1 cellular context compared by ENCODE assay signal in the genomic region with DNA sequence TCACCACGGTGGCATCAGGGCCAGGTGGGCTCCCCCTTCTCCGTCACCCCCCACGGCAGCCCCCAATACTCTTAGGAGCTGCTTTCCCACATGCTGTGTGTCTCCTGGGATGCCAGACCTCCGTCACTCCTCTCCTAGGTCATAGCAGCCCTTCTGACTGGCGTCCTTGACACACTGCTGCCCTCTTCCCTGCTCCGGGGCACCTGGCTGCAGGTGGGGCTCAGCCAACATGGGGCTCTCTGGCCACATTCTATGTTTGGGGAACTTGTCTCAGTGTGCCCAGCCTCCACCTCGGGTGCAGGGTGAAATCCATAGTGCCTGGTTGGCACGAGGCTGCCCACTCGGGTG.
TF ChIP-seq lines count a peak whose summit lies in the region.

No MANE protein-coding gene starts in this region.

TF ChIP-seq in GM23338, 12 proteins besides CTCF, POLR2A, EP300 and RAD21 (continued from another document):
- TF ChIP-seq, protein P1, sequence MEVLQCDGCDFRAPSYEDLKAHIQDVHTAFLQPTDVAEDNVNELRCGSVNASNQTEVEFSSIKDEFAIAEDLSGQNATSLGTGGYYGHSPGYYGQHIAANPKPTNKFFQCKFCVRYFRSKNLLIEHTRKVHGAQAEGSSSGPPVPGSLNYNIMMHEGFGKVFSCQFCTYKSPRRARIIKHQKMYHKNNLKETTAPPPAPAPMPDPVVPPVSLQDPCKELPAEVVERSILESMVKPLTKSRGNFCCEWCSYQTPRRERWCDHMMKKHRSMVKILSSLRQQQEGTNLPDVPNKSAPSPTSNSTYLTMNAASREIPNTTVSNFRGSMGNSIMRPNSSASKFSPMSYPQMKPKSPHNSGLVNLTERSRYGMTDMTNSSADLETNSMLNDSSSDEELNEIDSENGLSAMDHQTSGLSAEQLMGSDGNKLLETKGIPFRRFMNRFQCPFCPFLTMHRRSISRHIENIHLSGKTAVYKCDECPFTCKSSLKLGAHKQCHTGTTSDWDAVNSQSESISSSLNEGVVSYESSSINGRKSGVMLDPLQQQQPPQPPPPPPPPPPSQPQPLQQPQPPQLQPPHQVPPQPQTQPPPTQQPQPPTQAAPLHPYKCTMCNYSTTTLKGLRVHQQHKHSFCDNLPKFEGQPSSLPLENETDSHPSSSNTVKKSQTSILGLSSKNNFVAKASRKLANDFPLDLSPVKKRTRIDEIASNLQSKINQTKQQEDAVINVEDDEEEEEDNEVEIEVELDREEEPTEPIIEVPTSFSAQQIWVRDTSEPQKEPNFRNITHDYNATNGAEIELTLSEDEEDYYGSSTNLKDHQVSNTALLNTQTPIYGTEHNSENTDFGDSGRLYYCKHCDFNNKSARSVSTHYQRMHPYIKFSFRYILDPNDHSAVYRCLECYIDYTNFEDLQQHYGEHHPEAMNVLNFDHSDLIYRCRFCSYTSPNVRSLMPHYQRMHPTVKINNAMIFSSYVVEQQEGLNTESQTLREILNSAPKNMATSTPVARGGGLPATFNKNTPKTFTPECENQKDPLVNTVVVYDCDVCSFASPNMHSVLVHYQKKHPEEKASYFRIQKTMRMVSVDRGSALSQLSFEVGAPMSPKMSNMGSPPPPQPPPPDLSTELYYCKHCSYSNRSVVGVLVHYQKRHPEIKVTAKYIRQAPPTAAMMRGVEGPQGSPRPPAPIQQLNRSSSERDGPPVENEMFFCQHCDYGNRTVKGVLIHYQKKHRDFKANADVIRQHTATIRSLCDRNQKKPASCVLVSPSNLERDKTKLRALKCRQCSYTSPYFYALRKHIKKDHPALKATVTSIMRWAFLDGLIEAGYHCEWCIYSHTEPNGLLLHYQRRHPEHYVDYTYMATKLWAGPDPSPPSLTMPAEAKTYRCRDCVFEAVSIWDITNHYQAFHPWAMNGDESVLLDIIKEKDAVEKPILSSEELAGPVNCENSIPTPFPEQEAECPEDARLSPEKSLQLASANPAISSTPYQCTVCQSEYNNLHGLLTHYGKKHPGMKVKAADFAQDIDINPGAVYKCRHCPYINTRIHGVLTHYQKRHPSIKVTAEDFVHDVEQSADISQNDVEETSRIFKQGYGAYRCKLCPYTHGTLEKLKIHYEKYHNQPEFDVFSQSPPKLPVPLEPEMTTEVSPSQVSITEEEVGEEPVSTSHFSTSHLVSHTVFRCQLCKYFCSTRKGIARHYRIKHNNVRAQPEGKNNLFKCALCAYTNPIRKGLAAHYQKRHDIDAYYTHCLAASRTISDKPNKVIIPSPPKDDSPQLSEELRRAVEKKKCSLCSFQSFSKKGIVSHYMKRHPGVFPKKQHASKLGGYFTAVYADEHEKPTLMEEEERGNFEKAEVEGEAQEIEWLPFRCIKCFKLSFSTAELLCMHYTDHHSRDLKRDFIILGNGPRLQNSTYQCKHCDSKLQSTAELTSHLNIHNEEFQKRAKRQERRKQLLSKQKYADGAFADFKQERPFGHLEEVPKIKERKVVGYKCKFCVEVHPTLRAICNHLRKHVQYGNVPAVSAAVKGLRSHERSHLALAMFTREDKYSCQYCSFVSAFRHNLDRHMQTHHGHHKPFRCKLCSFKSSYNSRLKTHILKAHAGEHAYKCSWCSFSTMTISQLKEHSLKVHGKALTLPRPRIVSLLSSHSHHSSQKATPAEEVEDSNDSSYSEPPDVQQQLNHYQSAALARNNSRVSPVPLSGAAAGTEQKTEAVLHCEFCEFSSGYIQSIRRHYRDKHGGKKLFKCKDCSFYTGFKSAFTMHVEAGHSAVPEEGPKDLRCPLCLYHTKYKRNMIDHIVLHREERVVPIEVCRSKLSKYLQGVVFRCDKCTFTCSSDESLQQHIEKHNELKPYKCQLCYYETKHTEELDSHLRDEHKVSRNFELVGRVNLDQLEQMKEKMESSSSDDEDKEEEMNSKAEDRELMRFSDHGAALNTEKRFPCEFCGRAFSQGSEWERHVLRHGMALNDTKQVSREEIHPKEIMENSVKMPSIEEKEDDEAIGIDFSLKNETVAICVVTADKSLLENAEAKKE (CRISPR knock-in tag; IDR thresholded peaks at IDR 0.05) = no peak
- no peak for TF ChIP-seq EZH2phosphoT487 (IDR thresholded peaks at IDR 0.05; ENCODE audit: unreplicated experiment)
- TF ChIP-seq ZNF331 (CRISPR knock-in tag; IDR thresholded peaks at IDR 0.05; ENCODE audit: low read depth) = no peak
- no peak for TF ChIP-seq STAT1 (IDR thresholded peaks at IDR 0.05; ENCODE audit: unreplicated experiment)
- TF ChIP-seq, protein P2, sequence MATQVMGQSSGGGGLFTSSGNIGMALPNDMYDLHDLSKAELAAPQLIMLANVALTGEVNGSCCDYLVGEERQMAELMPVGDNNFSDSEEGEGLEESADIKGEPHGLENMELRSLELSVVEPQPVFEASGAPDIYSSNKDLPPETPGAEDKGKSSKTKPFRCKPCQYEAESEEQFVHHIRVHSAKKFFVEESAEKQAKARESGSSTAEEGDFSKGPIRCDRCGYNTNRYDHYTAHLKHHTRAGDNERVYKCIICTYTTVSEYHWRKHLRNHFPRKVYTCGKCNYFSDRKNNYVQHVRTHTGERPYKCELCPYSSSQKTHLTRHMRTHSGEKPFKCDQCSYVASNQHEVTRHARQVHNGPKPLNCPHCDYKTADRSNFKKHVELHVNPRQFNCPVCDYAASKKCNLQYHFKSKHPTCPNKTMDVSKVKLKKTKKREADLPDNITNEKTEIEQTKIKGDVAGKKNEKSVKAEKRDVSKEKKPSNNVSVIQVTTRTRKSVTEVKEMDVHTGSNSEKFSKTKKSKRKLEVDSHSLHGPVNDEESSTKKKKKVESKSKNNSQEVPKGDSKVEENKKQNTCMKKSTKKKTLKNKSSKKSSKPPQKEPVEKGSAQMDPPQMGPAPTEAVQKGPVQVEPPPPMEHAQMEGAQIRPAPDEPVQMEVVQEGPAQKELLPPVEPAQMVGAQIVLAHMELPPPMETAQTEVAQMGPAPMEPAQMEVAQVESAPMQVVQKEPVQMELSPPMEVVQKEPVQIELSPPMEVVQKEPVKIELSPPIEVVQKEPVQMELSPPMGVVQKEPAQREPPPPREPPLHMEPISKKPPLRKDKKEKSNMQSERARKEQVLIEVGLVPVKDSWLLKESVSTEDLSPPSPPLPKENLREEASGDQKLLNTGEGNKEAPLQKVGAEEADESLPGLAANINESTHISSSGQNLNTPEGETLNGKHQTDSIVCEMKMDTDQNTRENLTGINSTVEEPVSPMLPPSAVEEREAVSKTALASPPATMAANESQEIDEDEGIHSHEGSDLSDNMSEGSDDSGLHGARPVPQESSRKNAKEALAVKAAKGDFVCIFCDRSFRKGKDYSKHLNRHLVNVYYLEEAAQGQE (IDR thresholded peaks at IDR 0.05; ENCODE audit: unreplicated experiment) = no peak
- TF ChIP-seq NANOG (IDR thresholded peaks at IDR 0.05; ENCODE audit: borderline replicate concordance) = no peak
TF ChIP-seq in GM23338: peak in this region for 0.
